12 cellular contexts compared by ENCODE assay signal in genomic region chr1:31625561-31626272, GRCh38. TPM values are rescaled to one million over a fixed set of nuclear protein-coding genes. Genes with fewer than 3 reads are reported as not detected.
DNase-seq lines count a peak whose midpoint lies in the region; ATAC-seq and TF ChIP-seq lines count a peak whose summit lies in the region.
"Had no signal": no experiment of that assay in that cellular context is flagged by ENCODE, and none has a peak within 500 bp of the region (broad histone marks: within the 10 kb centered on the region; RNA-seq: fewer than 3 reads in every experiment).

No MANE protein-coding gene starts in this region.

- H3K27me3 ChIP-seq in lung (ENCODE audit: control insufficient read depth, insufficient read depth) (no peaks in the 10 kb centered on the region), aorta (ENCODE audit: control insufficient read depth in 1 of 2, insufficient read depth in 2 of 2, low read length in 1 of 2) (no peaks in the 10 kb centered on the region)

- H3K4me1 ChIP-seq in lung (ENCODE audit: control insufficient read depth in 2 of 2, insufficient read depth in 2 of 2, low read length in 2 of 2) (peaks cover 7 to 24% of the 10 kb centered on the region in 2 donors), aorta (ENCODE audit: control insufficient read depth in 1 of 2, insufficient read depth in 2 of 2, low read length in 2 of 2) (peaks cover 0 to 2% of the 10 kb centered on the region in 2 donors)

- ATAC-seq in stimulated activated naive CD8-positive, alpha-beta T cell treated with anti-CD3 and anti-CD28 coated beads, Interleukin-15, amount 100 ng/mL, for 72 hours: peak; percentile 16
- ATAC-seq in stimulated activated naive CD8-positive, alpha-beta T cell treated with anti-CD3 and anti-CD28 coated beads, Interleukin-15, Interleukin-2, amounts not matched to agents 100 U/mL and 50 U/mL, for 24 hours: no peak
- ATAC-seq in lung (ENCODE audit: insufficient read depth, low FRiP score): no peak
- ATAC-seq in aorta (ENCODE audit: low FRiP score): no peak
- ATAC-seq in omental fat pad (ENCODE audit: low FRiP score): no peak

- peak overlapping the region in 1 of 2 donors; percentile 79 for H3K27ac Mint-ChIP-seq in stimulated activated naive CD8-positive, alpha-beta T cell treated with anti-CD3 and anti-CD28 coated beads, Interleukin-15, amount 100 ng/mL, for 72 hours
- H3K27ac Mint-ChIP-seq: activated naive CD8-positive, alpha-beta T cell treated with anti-CD3 and anti-CD28 coated beads, Interleukin-2, amount 10 ng/mL, durations not matched to agents 7 days and 5 days had no signal

- WGBS in lung, 2 donors: 84 to 92% methylated on average over 4 of the region's 4 CpGs
- 54 to 62% methylated on average over 4 of the region's 4 CpGs for WGBS in aorta, 2 donors

- TF ChIP-seq CTCF in lung (IDR thresholded peaks at IDR 0.05; ENCODE audit: control extremely low read depth, extremely low read depth): no peak
- no peak for TF ChIP-seq CTCF in omental fat pad (IDR thresholded peaks at IDR 0.05)

- no peaks in the 10 kb centered on the region for H3K9me3 Mint-ChIP-seq in stimulated activated naive CD8-positive, alpha-beta T cell treated with anti-CD3 and anti-CD28 coated beads, Interleukin-15, amount 100 ng/mL, for 72 hours
- H3K9me3 Mint-ChIP-seq: activated naive CD8-positive, alpha-beta T cell treated with anti-CD3 and anti-CD28 coated beads, Interleukin-2, amount 10 ng/mL, durations not matched to agents 7 days and 5 days had no signal

- peaks cover 16% of the 10 kb centered on the region for H3K4me1 Mint-ChIP-seq in stimulated activated naive CD8-positive, alpha-beta T cell treated with anti-CD3 and anti-CD28 coated beads, Interleukin-15, amount 100 ng/mL, for 72 hours

- H3K27me3 Mint-ChIP-seq in stimulated activated naive CD8-positive, alpha-beta T cell treated with anti-CD3 and anti-CD28 coated beads, Interleukin-15, amount 100 ng/mL, for 72 hours: no peaks in the 10 kb centered on the region
- H3K27me3 Mint-ChIP-seq: activated naive CD8-positive, alpha-beta T cell treated with anti-CD3 and anti-CD28 coated beads, Interleukin-2, amount 10 ng/mL, durations not matched to agents 7 days and 5 days had no signal

- H3K4me3 Mint-ChIP-seq in stimulated activated naive CD8-positive, alpha-beta T cell treated with anti-CD3 and anti-CD28 coated beads, Interleukin-15, amount 100 ng/mL, for 72 hours: no peak overlapping the region
- H3K4me3 Mint-ChIP-seq: activated naive CD8-positive, alpha-beta T cell treated with anti-CD3 and anti-CD28 coated beads, Interleukin-2, amount 10 ng/mL, durations not matched to agents 7 days and 5 days had no signal

- intact Hi-C loops in aorta (cut with DNase I): no loop called here

- H3K36me3 ChIP-seq in lung (ENCODE audit: control insufficient read depth in 2 of 2, insufficient read depth in 2 of 2, low read length in 2 of 2) (peaks cover 9 to 23% of the 10 kb centered on the region in 2 donors), aorta (ENCODE audit: control insufficient read depth in 1 of 2, insufficient read depth in 2 of 2, low read length in 1 of 2) (peaks cover 0 to under 1% of the 10 kb centered on the region in 2 donors)

- H3K27ac ChIP-seq in lung (ENCODE audit: low read depth in 1 of 2, low read length in 1 of 2) (peak overlapping the region; percentile 80 to 81), aorta (ENCODE audit: low read depth in 1 of 2, low read length in 2 of 2) (peak overlapping the region; percentile 3 to 100)

- DNase-seq in stimulated activated naive CD8-positive, alpha-beta T cell treated with anti-CD3 and anti-CD28 coated beads, Interleukin-15, amount 100 ng/mL, for 72 hours: no peak
- DNase-seq in stimulated activated naive CD8-positive, alpha-beta T cell treated with anti-CD3 and anti-CD28 coated beads, Interleukin-15, Interleukin-2, amounts not matched to agents 100 U/mL and 50 U/mL, for 24 hours: no peak
- DNase-seq in astrocyte of the hippocampus (ENCODE audit: low read depth, low spot score) (peak; percentile 74), lung (ENCODE audit: low spot score) (no peak), aorta (no peak), 8988T (no peak), omental fat pad (ENCODE audit: low spot score) (no peak), NCI-H2029 (lab: John Stamatoyannopoulos, UW) (no peak)
- DNase-seq: activated CD4-positive, alpha-beta T cell treated with anti-CD3 and anti-CD28 coated beads, Interleukin-2, amount 50 U/mL, for 4 hours; activated naive CD8-positive, alpha-beta T cell treated with anti-CD3 and anti-CD28 coated beads, Interleukin-2, amount 10 ng/mL, durations not matched to agents 7 days and 5 days; KG1 had no signal

- no peak overlapping the region for H3K4me3 ChIP-seq in lung
- no peak overlapping the region for H3K4me3 ChIP-seq in aorta (ENCODE audit: low read length in 2 of 2)

- H3K9me3 ChIP-seq in lung (ENCODE audit: control insufficient read depth in 2 of 2, insufficient read depth in 1 of 2, low read length in 1 of 2) (no peaks in the 10 kb centered on the region), aorta (ENCODE audit: control insufficient read depth, low read length) (no peaks in the 10 kb centered on the region)

RNA-seq across cellular contexts. Expression of gene HCRTR1, which starts 8.2 kb away (rescaled TPM):
- under 1 TPM in 1 of 2 donors, not detected in 1; 0.14 TPM for total RNA-seq in lung
- polyA plus RNA-seq in lung: under 1 TPM in 1 of 2 donors, not detected in 1; 0.08 TPM
- total RNA-seq in aorta: under 1 TPM in 1 of 2 donors, not detected in 1; 0.42 TPM
- under 1 TPM in 1 of 2 donors, not detected in 1; 0.18 TPM for polyA plus RNA-seq in aorta
- total RNA-seq in omental fat pad: 1 to 10 TPM in 1 of 4 donors, not detected in 3; 1.6 TPM
- total RNA-seq: activated naive CD8-positive, alpha-beta T cell treated with anti-CD3 and anti-CD28 coated beads, Interleukin-2, amount 10 ng/mL, durations not matched to agents 7 days and 5 days; epithelial cell of proximal tubule had no signal

RNA-seq across cellular contexts. Expression of gene PEF1, which starts 19.0 kb away (rescaled TPM):
- total RNA-seq in lung (10 to 100 TPM; 75.1 to 77.1 TPM), aorta (10 to 100 TPM; 57.9 to 65.0 TPM), omental fat pad (10 to 100 TPM; 54.7 to 73.5 (median 67.3) TPM)
- polyA plus RNA-seq in lung (100 to 1,000 TPM in 1 of 2 donors, 10 to 100 TPM in 1; 84.5 to 103 TPM), aorta (10 to 100 TPM; 75.5 to 83.9 TPM)

RNA-seq across cellular contexts. Expression of gene TINAGL1, which starts 49.4 kb away (rescaled TPM):
- total RNA-seq in lung (10 to 100 TPM; 89.4 to 90.9 TPM), aorta (100 to 1,000 TPM; 317 to 506 TPM), omental fat pad (100 to 1,000 TPM in 3 of 4 donors, 10 to 100 TPM in 1; 89.7 to 661 (median 197) TPM)
- polyA plus RNA-seq in lung (10 to 100 TPM; 64.1 to 78.9 TPM), aorta (100 to 1,000 TPM; 158 to 325 TPM)
- total RNA-seq: activated naive CD8-positive, alpha-beta T cell treated with anti-CD3 and anti-CD28 coated beads, Interleukin-2, amount 10 ng/mL, durations not matched to agents 7 days and 5 days had no signal
